In genomic region chr9:129439242-129439641, GRCh38 we compare ENCODE assay signal across 23 cellular contexts.
DNase-seq lines count a peak whose midpoint lies in the region; ATAC-seq, FAIRE-seq and TF ChIP-seq lines count a peak whose summit lies in the region.
"Had no signal": no experiment of that assay in that cellular context is flagged by ENCODE, and none has a peak within 500 bp of the region (broad histone marks: within the 10 kb centered on the region; RNA-seq: fewer than 3 reads in every experiment).

No MANE protein-coding gene starts in this region.

- WGBS in K562 (ENCODE audit: insufficient coverage, low coverage, missing lambda C conversion rate), result 18% methylated on average over 6 of the region's 6 CpGs

- no peak overlapping the region for H2AFZ ChIP-seq in K562 (ENCODE audit: low read depth, low read length)
- H2AFZ ChIP-seq: GM23338 had no signal

- H3K27me3 Mint-ChIP-seq in nephron (ENCODE audit: low read depth) (peaks cover 37% of the 10 kb centered on the region), type B pancreatic cell (peaks cover 18% of the 10 kb centered on the region)

- no peak overlapping the region for H3K4me3 ChIP-seq in HEK293 (ENCODE audit: low read depth, low read length)
- no peak overlapping the region for H3K4me3 ChIP-seq in K562
- no peak overlapping the region for H3K4me3 ChIP-seq in BE2C (ENCODE audit: low read depth, low read length)
- H3K4me3 ChIP-seq: BLaER1, HAP-1, Peyer's patch had no signal

- no peak for TF ChIP-seq CTCF in HEK293 (tag by site-specific recombination; IDR thresholded peaks at IDR 0.05)
- no peak for TF ChIP-seq CTCF in K562 (IDR thresholded peaks at IDR 0.05 in 2 of 3, conservative IDR thresholded peaks at IDR 0.05 in 1 of 3; ENCODE audit: insufficient read depth in 2 of 3, low read depth in 1 of 3, low read length in 3 of 3)
- no peak for TF ChIP-seq CTCF in nephron (IDR thresholded peaks at IDR 0.05; ENCODE audit: unreplicated experiment in 3 of 3)
- TF ChIP-seq CTCF in type B pancreatic cell (conservative IDR thresholded peaks at IDR 0.05), result no peak
- TF ChIP-seq CTCF in BE2C (IDR thresholded peaks at IDR 0.05; ENCODE audit: low read depth, low read length), result no peak

- H3K9me3 ChIP-seq in HEK293 (ENCODE audit: control insufficient read depth, insufficient read depth, low read depth, low read length) (no peaks in the 10 kb centered on the region), K562 (replicated peaks; ENCODE audit: control insufficient read depth, insufficient read depth, low read depth, low read length) (no peaks in the 10 kb centered on the region), BE2C (no peaks in the 10 kb centered on the region)
- H3K9me3 ChIP-seq: HAP-1, Peyer's patch had no signal

- FAIRE-seq in K562 (lab: Jason Lieb, UNC), result no peak

- H4K20me1 ChIP-seq in K562 (replicated peaks; ENCODE audit: control insufficient read depth, insufficient read depth, low read length), result no peaks in the 10 kb centered on the region; the same call in 1 of the 2 replicates

- no peaks in the 10 kb centered on the region for H3K36me3 ChIP-seq in HEK293 (ENCODE audit: control insufficient read depth in 2 of 2, insufficient read depth in 1 of 2, low read length in 2 of 2)
- H3K36me3 ChIP-seq in K562 (ENCODE audit: control insufficient read depth, insufficient read depth, low read length), result no peaks in the 10 kb centered on the region
- H3K36me3 ChIP-seq in BE2C, result no peaks in the 10 kb centered on the region
- H3K36me3 ChIP-seq: BLaER1, HAP-1, Peyer's patch had no signal

- BruUV-seq in K562 (replicated peaks; lab: Mats Ljungman, UMichigan), result no TSS peak

- H3K27ac Mint-ChIP-seq in nephron, result peak overlapping the region; percentile 79 to 89 (median 87)
- H3K27ac Mint-ChIP-seq in type B pancreatic cell, result no peak overlapping the region
- H3K27ac Mint-ChIP-seq: GM23338 had no signal

- no peaks in the 10 kb centered on the region for H3K79me2 ChIP-seq in K562 (ENCODE audit: control insufficient read depth, insufficient read depth, low read length)

- 0 out of 5 replicates have a peak, but pooled peaks cover 0 to 4% of the 10 kb centered on the region in 2 experiments for H3K27me3 ChIP-seq in K562 (ENCODE audit: control insufficient read depth in 2 of 2, insufficient read depth in 2 of 2, low read length in 2 of 2)
- no peaks in the 10 kb centered on the region for H3K27me3 ChIP-seq in BE2C

- no peak overlapping the region for H3K4me2 ChIP-seq in K562 (ENCODE audit: insufficient read depth, low read length)

- H3K36me3 Mint-ChIP-seq in nephron (ENCODE audit: low read depth) (no peaks in the 10 kb centered on the region), type B pancreatic cell (no peaks in the 10 kb centered on the region)
- H3K36me3 Mint-ChIP-seq: CD4-positive, CD25-positive, alpha-beta regulatory T cell had no signal

- H3K9me3 Mint-ChIP-seq in nephron (no peaks in the 10 kb centered on the region), type B pancreatic cell (no peaks in the 10 kb centered on the region)

- H3K9me1 ChIP-seq in K562 (ENCODE audit: control insufficient read depth, insufficient read depth, low read length), result no peaks in the 10 kb centered on the region

- intact Hi-C loops in K562 (cut with micrococcal nuclease), result no loop called here

- no peak for TF ChIP-seq POLR2A in K562 (conservative IDR thresholded peaks at IDR 0.05)

- DNase-seq in K562 (ENCODE audit: extremely low read depth in 1 of 4, low spot score in 3 of 4) (no peak), type B pancreatic cell (ENCODE audit: extremely low spot score, unreplicated experiment) (no peak), BE2C (no peak)
- DNase-seq: ACHN; CD4-positive, CD25-positive, alpha-beta regulatory T cell; DMS153; Karpas-422; NCI-H1092; NCI-H1417 treated with DMSO at 0.1 percent for 48 hours; NCI-H1694 treated with DMSO at 0.1 percent for 48 hours; NCI-H2081; NCI-H2227 treated with DMSO at 0.1 percent for 48 hours; NCI-H510A; Peyer's patch; SHP77 treated with DMSO at 0.1 percent for 48 hours had no signal

- H3K4me1 Mint-ChIP-seq in nephron (peaks cover 66% of the 10 kb centered on the region), type B pancreatic cell (ENCODE audit: unreplicated experiment) (peaks cover 44% of the 10 kb centered on the region)

- CTCF ChIA-PET in HEK293 (lab: Yijun Ruan, JAX) (no interaction called here), K562 (lab: Yijun Ruan, JAX; ENCODE audit: low intra/inter-chr PET ratio) (no interaction called here)

- POLR2A ChIA-PET in HEK293 (lab: Yijun Ruan, JAX), result no interaction called here
- POLR2A ChIA-PET in K562 (lab: Yijun Ruan, JAX), result no interaction called here

- ATAC-seq in K562 (no peak), GM21528 (IDR thresholded peaks at IDR 0.05; ENCODE audit: low FRiP score, unreplicated experiment) (no peak), HG03439 (IDR thresholded peaks at IDR 0.05; ENCODE audit: unreplicated experiment) (no peak)

- H3K27ac ChIP-seq in HEK293 (ENCODE audit: extremely low read depth, low read depth, low read length) (no peak overlapping the region), K562 (ENCODE audit: extremely low read depth, low read depth, low read length) (no peak overlapping the region)
- H3K27ac ChIP-seq: BLaER1, HL-60, Peyer's patch had no signal

- H3K4me1 ChIP-seq in HEK293 (ENCODE audit: control insufficient read depth, insufficient read depth, low read length) (no peaks in the 10 kb centered on the region), K562 (replicated peaks in 1 of 2; ENCODE audit: control insufficient read depth in 2 of 2, insufficient read depth in 2 of 2, low read length in 2 of 2) (peaks cover 6 to 27% of the 10 kb centered on the region in 2 experiments), BE2C (peaks cover 10% of the 10 kb centered on the region)

- no peak for TF ChIP-seq RAD21 in K562 (CRISPR knock-in tag; conservative IDR thresholded peaks at IDR 0.05 in 1 of 2, IDR thresholded peaks at IDR 0.05 in 1 of 2)

- in situ Hi-C loops in K562 (cut with MboI), result no loop called here

- no peak overlapping the region for H3K9ac ChIP-seq in K562 (ENCODE audit: insufficient read depth in 1 of 2, low read depth in 2 of 2, low read length in 2 of 2)
- H3K9ac ChIP-seq: BLaER1 had no signal

- H3K4me3 Mint-ChIP-seq in nephron (peak overlapping the region; percentile 19 to 74 (median 73)), type B pancreatic cell (peak overlapping the region; percentile 75)

- no peak for TF ChIP-seq EP300 in K562 (IDR thresholded peaks at IDR 0.05; ENCODE audit: low read length)

TF ChIP-seq in HEK293, 187 proteins besides CTCF, POLR2A, EP300 and RAD21 (continues in another document):
- TF ChIP-seq, protein P1, sequence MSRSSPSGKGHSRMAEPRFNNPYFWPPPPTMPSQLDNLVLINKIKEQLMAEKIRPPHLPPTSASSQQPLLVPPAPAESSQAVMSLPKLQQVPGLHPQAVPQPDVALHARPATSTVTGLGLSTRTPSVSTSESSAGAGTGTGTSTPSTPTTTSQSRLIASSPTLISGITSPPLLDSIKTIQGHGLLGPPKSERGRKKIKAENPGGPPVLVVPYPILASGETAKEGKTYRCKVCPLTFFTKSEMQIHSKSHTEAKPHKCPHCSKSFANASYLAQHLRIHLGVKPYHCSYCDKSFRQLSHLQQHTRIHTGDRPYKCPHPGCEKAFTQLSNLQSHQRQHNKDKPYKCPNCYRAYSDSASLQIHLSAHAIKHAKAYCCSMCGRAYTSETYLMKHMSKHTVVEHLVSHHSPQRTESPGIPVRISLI (tag by site-specific recombination; IDR thresholded peaks at IDR 0.05), result no peak
- no peak for TF ChIP-seq ZNF704 (tag by site-specific recombination; IDR thresholded peaks at IDR 0.05)
- no peak for TF ChIP-seq ZSCAN23 (tag by site-specific recombination; IDR thresholded peaks at IDR 0.05)
- TF ChIP-seq FEZF1 (tag by site-specific recombination; IDR thresholded peaks at IDR 0.05), result no peak
- TF ChIP-seq ZNF146 (tag by site-specific recombination; IDR thresholded peaks at IDR 0.05), result peak; percentile 100
- peak; percentile 96 for TF ChIP-seq MZF1 (tag by site-specific recombination; IDR thresholded peaks at IDR 0.05; ENCODE audit: borderline replicate concordance)

TF ChIP-seq in K562, 482 proteins besides CTCF, POLR2A, EP300 and RAD21:
- TF ChIP-seq KDM1A (IDR thresholded peaks at IDR 0.05) (peak; percentile 85 to 89), HDAC2 (IDR thresholded peaks at IDR 0.05) (peak; percentile 84), PHB2 (IDR thresholded peaks at IDR 0.05; ENCODE audit: low read depth) (no peak), PHF20 (IDR thresholded peaks at IDR 0.05; ENCODE audit: partially characterized antibody) (peak; percentile 36), CBX1 (IDR thresholded peaks at IDR 0.05; ENCODE audit: low read depth) (peak; percentile 85; the same call in 1 of the 2 replicates), SMARCA5 (IDR thresholded peaks at IDR 0.05) (peak; percentile 82), ADNP (tag; IDR thresholded peaks at IDR 0.05) (peak; percentile 85), CHD4 (IDR thresholded peaks at IDR 0.05; ENCODE audit: insufficient read depth, insufficient replicate concordance, low read depth, low read length, poor library complexity, severe bottlenecking) (peak; percentile 87), ZNF121 (CRISPR knock-in tag; conservative IDR thresholded peaks at IDR 0.05) (peak; percentile 98), RCOR1 (IDR thresholded peaks at IDR 0.05; ENCODE audit: borderline replicate concordance in 1 of 2, low read depth in 2 of 2, low read length in 2 of 2) (peak; percentile 42 to 71; a peak in 2 of 4 replicates), MTA1 (IDR thresholded peaks at IDR 0.05; ENCODE audit: borderline replicate concordance) (no peak), RBM25 (IDR thresholded peaks at IDR 0.05; ENCODE audit: low read depth, low read length, severe bottlenecking) (peak; percentile 88), ZNF146 (CRISPR knock-in tag; IDR thresholded peaks at IDR 0.05; ENCODE audit: unreplicated experiment) (peak; percentile 100), BCOR (IDR thresholded peaks at IDR 0.05) (peak; percentile 96)
- TF ChIP-seq, protein P2, sequence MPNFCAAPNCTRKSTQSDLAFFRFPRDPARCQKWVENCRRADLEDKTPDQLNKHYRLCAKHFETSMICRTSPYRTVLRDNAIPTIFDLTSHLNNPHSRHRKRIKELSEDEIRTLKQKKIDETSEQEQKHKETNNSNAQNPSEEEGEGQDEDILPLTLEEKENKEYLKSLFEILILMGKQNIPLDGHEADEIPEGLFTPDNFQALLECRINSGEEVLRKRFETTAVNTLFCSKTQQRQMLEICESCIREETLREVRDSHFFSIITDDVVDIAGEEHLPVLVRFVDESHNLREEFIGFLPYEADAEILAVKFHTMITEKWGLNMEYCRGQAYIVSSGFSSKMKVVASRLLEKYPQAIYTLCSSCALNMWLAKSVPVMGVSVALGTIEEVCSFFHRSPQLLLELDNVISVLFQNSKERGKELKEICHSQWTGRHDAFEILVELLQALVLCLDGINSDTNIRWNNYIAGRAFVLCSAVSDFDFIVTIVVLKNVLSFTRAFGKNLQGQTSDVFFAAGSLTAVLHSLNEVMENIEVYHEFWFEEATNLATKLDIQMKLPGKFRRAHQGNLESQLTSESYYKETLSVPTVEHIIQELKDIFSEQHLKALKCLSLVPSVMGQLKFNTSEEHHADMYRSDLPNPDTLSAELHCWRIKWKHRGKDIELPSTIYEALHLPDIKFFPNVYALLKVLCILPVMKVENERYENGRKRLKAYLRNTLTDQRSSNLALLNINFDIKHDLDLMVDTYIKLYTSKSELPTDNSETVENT (CRISPR knock-in tag; IDR thresholded peaks at IDR 0.05), result no peak

Comparison
In these comparisons a context has a peak if more than half of its experiments do, and no peak if none do; other contexts are left out.
1. Of the 44 proteins assayed by ChIP-seq in both K562 and HEK293: peak only in K562: none; only in HEK293: none; in both: ZNF121 and ZNF146; in neither: 42.